1 cellular context compared by ENCODE assay signal in genomic region chr22:18060646-18061620, GRCh38.
TF ChIP-seq lines count a peak whose summit lies in the region.

No MANE protein-coding gene starts in this region.

TF ChIP-seq in HepG2, 621 proteins besides CTCF, POLR2A, EP300 and RAD21 (continued from another document):
- TF ChIP-seq ZNF407 (CRISPR knock-in tag; IDR thresholded peaks at IDR 0.05; ENCODE audit: not compliant biosample characterization) (no peak), MTA1 (CRISPR knock-in tag; IDR thresholded peaks at IDR 0.05; ENCODE audit: borderline replicate concordance) (peak; percentile 78; the same call in 1 of the 2 replicates), ZNF441 (CRISPR knock-in tag; IDR thresholded peaks at IDR 0.05; ENCODE audit: borderline replicate concordance) (no peak), MIER3 (CRISPR knock-in tag; IDR thresholded peaks at IDR 0.05; ENCODE audit: borderline replicate concordance) (no peak), ZNF878 (CRISPR knock-in tag; IDR thresholded peaks at IDR 0.05) (no peak), TEAD3 (CRISPR knock-in tag; optimal IDR thresholded peaks at IDR 0.05; ENCODE audit: borderline replicate concordance) (peak; percentile 13), HDAC1 (CRISPR knock-in tag; IDR thresholded peaks at IDR 0.05) (peak; percentile 47; the same call in 1 of the 2 replicates), ZNF143 (CRISPR knock-in tag; IDR thresholded peaks at IDR 0.05) (no peak), TEAD2 (CRISPR knock-in tag; IDR thresholded peaks at IDR 0.05) (no peak), JUN (CRISPR knock-in tag; IDR thresholded peaks at IDR 0.05) (peak; percentile 96), ZNF580 (CRISPR knock-in tag; IDR thresholded peaks at IDR 0.05; ENCODE audit: borderline replicate concordance, low read depth) (0 out of 2 replicates have a peak, but pooled peaks have one; percentile 23), ASH2L (IDR thresholded peaks at IDR 0.05; ENCODE audit: insufficient read length, low read depth, low read length) (peak; percentile 42), HNF1A (IDR thresholded peaks at IDR 0.05; ENCODE audit: low read depth) (peak; percentile 92), HNF1A (CRISPR knock-in tag; IDR thresholded peaks at IDR 0.05; ENCODE audit: borderline replicate concordance) (peak; percentile 93; the same call in 1 of the 2 replicates), SKIL (CRISPR knock-in tag; IDR thresholded peaks at IDR 0.05; ENCODE audit: borderline replicate concordance) (peak; percentile 32; the same call in 1 of the 2 replicates), NR2F1 (CRISPR knock-in tag; IDR thresholded peaks at IDR 0.05) (peak; percentile 57 to 66), ZNF281 (CRISPR knock-in tag; IDR thresholded peaks at IDR 0.05; ENCODE audit: borderline replicate concordance) (no peak), TP53 (CRISPR knock-in tag; conservative IDR thresholded peaks at IDR 0.05) (no peak), HOXA3 (CRISPR knock-in tag; IDR thresholded peaks at IDR 0.05) (0 out of 2 replicates have a peak, but pooled peaks have one; percentile 41), FOXO1 (CRISPR knock-in tag; IDR thresholded peaks at IDR 0.05) (peak; percentile 14; the same call in 1 of the 2 replicates), NFIC (IDR thresholded peaks at IDR 0.05; ENCODE audit: low read length) (no peak), AKAP8 (CRISPR knock-in tag; IDR thresholded peaks at IDR 0.05) (no peak), PPARG (CRISPR knock-in tag; conservative IDR thresholded peaks at IDR 0.05) (0 out of 2 replicates have a peak, but pooled peaks have one; percentile 28), GATAD1 (CRISPR knock-in tag; IDR thresholded peaks at IDR 0.05) (0 out of 2 replicates have a peak, but pooled peaks have one; percentile 12), GATA4 (IDR thresholded peaks at IDR 0.05; ENCODE audit: borderline replicate concordance, low read depth) (no peak), ZNF326 (CRISPR knock-in tag; IDR thresholded peaks at IDR 0.05; ENCODE audit: borderline replicate concordance) (no peak), HOXA7 (CRISPR knock-in tag; IDR thresholded peaks at IDR 0.05) (no peak), THAP11 (CRISPR knock-in tag; IDR thresholded peaks at IDR 0.05) (no peak), NFE2L2 (IDR thresholded peaks at IDR 0.05; ENCODE audit: low read length) (0 out of 2 replicates have a peak, but pooled peaks have one; percentile 19), U2AF1 (optimal IDR thresholded peaks at IDR 0.05; ENCODE audit: low read depth, low read length) (no peak), ZNF644 (CRISPR knock-in tag; IDR thresholded peaks at IDR 0.05; ENCODE audit: low read depth) (peak; percentile 42; the same call in 1 of the 2 replicates), ZNF557 (CRISPR knock-in tag; IDR thresholded peaks at IDR 0.05) (0 out of 2 replicates have a peak, but pooled peaks have one; percentile 7), TBX2 (CRISPR knock-in tag; IDR thresholded peaks at IDR 0.05; ENCODE audit: borderline replicate concordance) (peak; percentile 61), RARA (CRISPR knock-in tag; IDR thresholded peaks at IDR 0.05) (peak; percentile 53), HNRNPL (IDR thresholded peaks at IDR 0.05; ENCODE audit: low read depth, low read length) (peak; percentile 75; the same call in 1 of the 2 replicates), SALL2 (CRISPR knock-in tag; IDR thresholded peaks at IDR 0.05) (no peak), MYC (CRISPR knock-in tag; IDR thresholded peaks at IDR 0.05; ENCODE audit: borderline replicate concordance) (no peak), NR2C2 (CRISPR knock-in tag; IDR thresholded peaks at IDR 0.05; ENCODE audit: borderline replicate concordance) (peak; percentile 65; the same call in 1 of the 2 replicates), DRAP1 (CRISPR knock-in tag; IDR thresholded peaks at IDR 0.05) (peak; percentile 45; the same call in 1 of the 2 replicates)
